ENCODE assay signal across 20 cellular contexts in the genomic region with DNA sequence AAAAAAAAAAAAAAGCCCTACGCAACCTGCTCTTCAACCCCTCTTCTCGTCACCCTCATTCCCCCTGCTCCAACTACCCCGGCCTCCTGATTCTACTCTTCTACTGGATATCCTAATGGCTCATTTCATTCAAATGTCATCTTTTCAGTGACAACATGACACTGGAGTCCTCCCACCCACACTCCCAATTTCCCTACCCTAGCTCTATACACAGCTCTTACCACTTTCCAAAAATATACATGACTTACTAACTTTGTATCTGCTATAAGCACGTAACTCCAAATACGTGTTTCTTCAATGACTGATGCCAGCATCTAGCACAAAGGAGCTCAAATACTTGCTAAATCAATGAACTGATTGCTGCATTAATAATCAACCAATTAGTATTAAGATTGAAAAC. TPM values are rescaled to one million over a fixed set of nuclear protein-coding genes. Genes with fewer than 3 reads are reported as not detected.
DNase-seq lines count a peak whose midpoint lies in the region; ATAC-seq, FAIRE-seq and TF ChIP-seq lines count a peak whose summit lies in the region.
"Had no signal": no experiment of that assay in that cellular context is flagged by ENCODE, and none has a peak within 500 bp of the region (broad histone marks: within the 10 kb centered on the region; RNA-seq: fewer than 3 reads in every experiment).

No MANE protein-coding gene starts in this region.

- H2BK20ac ChIP-seq in H9 (ENCODE audit: low read depth, low read length, poor library complexity, severe bottlenecking), result no peak overlapping the region

- H3K23ac ChIP-seq in H9 (ENCODE audit: insufficient read length, low read depth, low read length) (no peak overlapping the region), trophoblast cell (ENCODE audit: low read length) (no peak overlapping the region)

- H3K9ac ChIP-seq in H9 (ENCODE audit: extremely low read depth, insufficient read length, low read length) (no peak overlapping the region), K562 (ENCODE audit: insufficient read depth in 1 of 2, low read depth in 2 of 2, low read length in 2 of 2) (no peak overlapping the region), trophoblast cell (ENCODE audit: low read length) (no peak overlapping the region)
- H3K9ac ChIP-seq: parathyroid adenoma had no signal

- POLR2A ChIA-PET in K562 (lab: Yijun Ruan, JAX), result interaction anchor here (0.6 to 6.9 kb wide), 4 partner anchors 9 to 513 kb away, joined by 3 to 94 read pairs (median 20); a partner anchor contains a TSS

- H3K18ac ChIP-seq in H9 (ENCODE audit: insufficient read length, low read depth, low read length) (no peak overlapping the region), trophoblast cell (ENCODE audit: low read length) (no peak overlapping the region)

- peak overlapping the region in 1 of 2 experiments; percentile 9; a peak in 2 of 5 replicates for H3K4me3 Mint-ChIP-seq in H9
- H3K4me3 Mint-ChIP-seq: HFFc6 had no signal

- ATAC-seq in K562, result peak; percentile 37
- ATAC-seq in HG03135 (IDR thresholded peaks at IDR 0.05; ENCODE audit: unreplicated experiment), result no peak

- in situ Hi-C loops in K562 (cut with MboI), result no loop called here

- FAIRE-seq in K562 (lab: Jason Lieb, UNC), result no peak
- no peak for FAIRE-seq in GM19239 (lab: Jason Lieb, UNC)
- FAIRE-seq: frontal cortex, small intestine had no signal

- no peak for TF ChIP-seq POLR2A in K562 (conservative IDR thresholded peaks at IDR 0.05)

- CTCF ChIA-PET in K562 (lab: Yijun Ruan, JAX; ENCODE audit: low intra/inter-chr PET ratio), result no interaction called here

- peaks cover 75 to 79% of the 10 kb centered on the region in 2 experiments for H3K4me1 Mint-ChIP-seq in H9

- no peaks in the 10 kb centered on the region for H3K9me1 ChIP-seq in K562 (ENCODE audit: control insufficient read depth, insufficient read depth, low read length)

- H3K14ac ChIP-seq in H9 (ENCODE audit: insufficient read depth, low read length), result no peak overlapping the region
- H3K14ac ChIP-seq in trophoblast cell (ENCODE audit: low read length), result no peak overlapping the region

- TF ChIP-seq CTCF in H9 (conservative IDR thresholded peaks at IDR 0.05) (no peak), K562 (IDR thresholded peaks at IDR 0.05 in 2 of 3, conservative IDR thresholded peaks at IDR 0.05 in 1 of 3; ENCODE audit: insufficient read depth in 2 of 3, low read depth in 1 of 3, low read length in 3 of 3) (no peak)

- H2BK5ac ChIP-seq in H9 (ENCODE audit: insufficient read length, low read length), result no peak overlapping the region
- H2BK5ac ChIP-seq in trophoblast cell (ENCODE audit: low read depth, low read length, poor library complexity), result no peak overlapping the region

- H3K4me3 ChIP-seq in K562 (no peak overlapping the region), trophoblast cell (ENCODE audit: low read depth, low read length) (no peak overlapping the region)
- H3K4me3 ChIP-seq: coronary artery, tibial artery had no signal

- H3K27me3 Mint-ChIP-seq in H9 (ENCODE audit: low read depth), result no peaks in the 10 kb centered on the region

- H2BK12ac ChIP-seq in H9 (ENCODE audit: insufficient read length, low read depth, low read length) (no peak overlapping the region), trophoblast cell (ENCODE audit: low read length) (no peak overlapping the region)

- no peak for TF ChIP-seq EP300 in K562 (IDR thresholded peaks at IDR 0.05; ENCODE audit: low read length)

- H3K27ac Mint-ChIP-seq in H9, result peak overlapping the region in 2 of 3 experiments; percentile 49 to 57; a peak in 4 of 7 replicates
- H3K27ac Mint-ChIP-seq: HFFc6 had no signal

- no peak for TF ChIP-seq RAD21 in K562 (CRISPR knock-in tag; conservative IDR thresholded peaks at IDR 0.05 in 1 of 2, IDR thresholded peaks at IDR 0.05 in 1 of 2)

- no peak overlapping the region for H4K5ac ChIP-seq in H9 (ENCODE audit: insufficient read length, low read depth, low read length)

- no peak overlapping the region for H4K12ac ChIP-seq in trophoblast cell (ENCODE audit: low read depth, low read length)

- peak; percentile 49 for DNase-seq in NOMO-1 treated with DMSO at 0.1 percent for 48 hours (lab: John Stamatoyannopoulos, UW; ENCODE audit: unreplicated experiment)
- no peak for DNase-seq in NOMO-1 treated with dmso at 0.1 percent for 144 hours (lab: John Stamatoyannopoulos, UW; ENCODE audit: unreplicated experiment)
- no peak for DNase-seq in H9
- DNase-seq in K562 (ENCODE audit: extremely low read depth in 1 of 4, low spot score in 3 of 4), result no peak
- no peak for DNase-seq in trophoblast cell
- no peak for DNase-seq in COR-L47 (lab: John Stamatoyannopoulos, UW)
- DNase-seq in GM19239 (ENCODE audit: insufficient read length, low spot score), result no peak
- DNase-seq: activated effector memory CD4-positive, alpha-beta T cell treated with anti-CD3 and anti-CD28 coated beads, Interleukin-2, amount 50 U/mL, for 16 hours; HFFc6; NCI-H1694; small intestine; stimulated activated CD4-positive, alpha-beta T cell treated with anti-CD3 and anti-CD28 coated beads, Interleukin-4, amount 100 ng/mL, for 4 hours; stimulated activated CD8-positive, alpha-beta memory T cell treated with anti-CD3 and anti-CD28 coated beads, Interleukin-4, amount 100 ng/mL, for 48 hours; tibial artery had no signal

- H3K27me3 ChIP-seq in H9 (ENCODE audit: insufficient read depth, low read length) (no peaks in the 10 kb centered on the region), K562 (ENCODE audit: control insufficient read depth in 2 of 2, insufficient read depth in 2 of 2, low read length in 2 of 2) (no peaks in the 10 kb centered on the region), trophoblast cell (ENCODE audit: insufficient read depth, low read length) (no peaks in the 10 kb centered on the region)
- H3K27me3 ChIP-seq: tibial artery had no signal

- no peak overlapping the region for H3K4me2 ChIP-seq in H9 (ENCODE audit: insufficient read depth, insufficient read length, low read length)
- no peak overlapping the region for H3K4me2 ChIP-seq in K562 (ENCODE audit: insufficient read depth, low read length)
- H3K4me2 ChIP-seq in trophoblast cell (ENCODE audit: low read length), result no peak overlapping the region

- H3K79me2 ChIP-seq in H9 (ENCODE audit: insufficient read depth, low read length) (peaks cover 46% of the 10 kb centered on the region), K562 (ENCODE audit: control insufficient read depth, insufficient read depth, low read length) (peaks cover 98% of the 10 kb centered on the region), trophoblast cell (ENCODE audit: control insufficient read depth, insufficient read depth, low read length, poor library complexity) (peaks cover 9% of the 10 kb centered on the region)

- intact Hi-C loops in K562 (cut with micrococcal nuclease), result no loop called here

- H3K23me2 ChIP-seq in H9 (ENCODE audit: insufficient read length, low read depth, low read length, poor library complexity, severe bottlenecking), result no peaks in the 10 kb centered on the region

- no peak overlapping the region for H2BK15ac ChIP-seq in H9 (ENCODE audit: low read depth, low read length)

- H3K56ac ChIP-seq in H9 (ENCODE audit: insufficient read length, low read depth, low read length), result no peak overlapping the region

- no peak overlapping the region for H3T11ph ChIP-seq in H9 (ENCODE audit: low read length)

- H2AK5ac ChIP-seq in H9 (ENCODE audit: insufficient read length, low read length) (no peak overlapping the region), trophoblast cell (ENCODE audit: low read length) (no peak overlapping the region)

- H3K4me1 ChIP-seq in H9 (ENCODE audit: insufficient read depth, low read length) (peaks cover 16% of the 10 kb centered on the region), K562 (replicated peaks in 1 of 2; ENCODE audit: control insufficient read depth in 2 of 2, insufficient read depth in 2 of 2, low read length in 2 of 2) (peaks cover 3 to 15% of the 10 kb centered on the region in 2 experiments; a peak in 3 of 5 replicates), trophoblast cell (ENCODE audit: control insufficient read depth in 1 of 2, insufficient read depth in 2 of 2, low read length in 2 of 2) (peaks cover 5 to 6% of the 10 kb centered on the region in 2 experiments)
- H3K4me1 ChIP-seq: parathyroid adenoma had no signal

- H3K27ac ChIP-seq in H9 (ENCODE audit: insufficient read length, low read depth, low read length), result no peak overlapping the region
- H3K27ac ChIP-seq in K562 (ENCODE audit: extremely low read depth, low read depth, low read length), result no peak overlapping the region
- H3K27ac ChIP-seq in trophoblast cell (ENCODE audit: low read depth, low read length), result no peak overlapping the region
- H3K27ac ChIP-seq: 22Rv1, coronary artery, parathyroid adenoma, tibial artery, VCaP had no signal

- peaks cover 11 to 16% (median 13%) of the 10 kb centered on the region in 3 experiments; a peak in 6 of 7 replicates for H3K36me3 Mint-ChIP-seq in H9 (ENCODE audit: insufficient read depth in 1 of 3, low read depth in 3 of 3)

- no peak overlapping the region for H3K4ac ChIP-seq in H9 (ENCODE audit: low read depth, low read length)
- peak overlapping the region; percentile 96 for H3K4ac ChIP-seq in trophoblast cell (ENCODE audit: low read depth, low read length)

- H2AFZ ChIP-seq in H9 (ENCODE audit: low read length) (no peak overlapping the region), K562 (ENCODE audit: low read depth, low read length) (no peak overlapping the region), trophoblast cell (ENCODE audit: insufficient read depth, low read length, poor library complexity) (no peak overlapping the region)
- H2AFZ ChIP-seq: parathyroid adenoma had no signal

- no peaks in the 10 kb centered on the region for H4K20me1 ChIP-seq in H9 (ENCODE audit: control insufficient read depth, insufficient read depth, insufficient read length)
- H4K20me1 ChIP-seq in K562 (replicated peaks; ENCODE audit: control insufficient read depth, insufficient read depth, low read length), result peaks cover 23% of the 10 kb centered on the region; the same call in 1 of the 2 replicates

- no peak overlapping the region for H4K8ac ChIP-seq in H9 (replicated peaks; ENCODE audit: insufficient read length, low read depth, low read length)
- H4K8ac ChIP-seq in trophoblast cell (ENCODE audit: low read depth, low read length), result no peak overlapping the region

- no CpG with 5 or more reads among the region's 5 CpGs for WGBS in H9 (ENCODE audit: extremely low coverage, insufficient read length, low lambda C conversion rate)
- 68% methylated on average over 4 of the region's 5 CpGs for WGBS in K562 (ENCODE audit: insufficient coverage, low coverage, missing lambda C conversion rate)
- WGBS in trophoblast cell (ENCODE audit: extremely low coverage, insufficient coverage, insufficient read length), result 100% methylated on average over 2 of the region's 5 CpGs

- no peaks in the 10 kb centered on the region for H3K9me3 ChIP-seq in H9 (ENCODE audit: control insufficient read depth, low read depth, low read length)
- no peaks in the 10 kb centered on the region for H3K9me3 ChIP-seq in K562 (replicated peaks; ENCODE audit: control insufficient read depth, insufficient read depth, low read depth, low read length)
- H3K9me3 ChIP-seq in trophoblast cell (ENCODE audit: insufficient read depth, low read depth, low read length), result no peaks in the 10 kb centered on the region
- H3K9me3 ChIP-seq: tibial artery had no signal

- H4K91ac ChIP-seq in H9 (ENCODE audit: insufficient read length, low read depth, low read length) (no peak overlapping the region), trophoblast cell (ENCODE audit: low read depth, low read length) (no peak overlapping the region)

- H2BK120ac ChIP-seq in H9 (ENCODE audit: low read depth, low read length, poor library complexity, severe bottlenecking) (no peak overlapping the region), trophoblast cell (ENCODE audit: insufficient read depth, low read length, poor library complexity) (no peak overlapping the region)

- BruUV-seq in K562 (replicated peaks; lab: Mats Ljungman, UMichigan), result no TSS peak

- H3K36me3 ChIP-seq in K562 (ENCODE audit: control insufficient read depth, insufficient read depth, low read length) (peaks cover 23% of the 10 kb centered on the region; the same call in 2 of the 3 replicates), trophoblast cell (ENCODE audit: control insufficient read depth in 1 of 2, insufficient read depth in 2 of 2, low read length in 2 of 2) (no peaks in the 10 kb centered on the region)

- peaks cover 10% of the 10 kb centered on the region for H3K79me1 ChIP-seq in H9 (ENCODE audit: insufficient read depth, low read depth, low read length, poor library complexity, severe bottlenecking)
- H3K79me1 ChIP-seq in trophoblast cell (ENCODE audit: low read length), result no peaks in the 10 kb centered on the region

- H3K9me3 Mint-ChIP-seq in H9, result no peaks in the 10 kb centered on the region
- H3K9me3 Mint-ChIP-seq: HFFc6 had no signal

RNA-seq across cellular contexts. Expression of a gene that starts 11.4 kb away (rescaled TPM):
- total RNA-seq in H9 (2021), result 101 and 103 TPM in 2 replicates
- 238 and 355 TPM in 2 replicates for total RNA-seq in K562 (2011; cell fraction: chromatin; rRNA removed; ENCODE audit: low replicate concordance)
- total RNA-seq in K562 (2011; cell fraction: nucleolus; rRNA removed), result 95.6 and 112 TPM in 2 replicates
- 131 and 137 TPM in 2 replicates for total RNA-seq in K562 (2011; cell fraction: nucleoplasm; rRNA removed)
- 46.6 and 56.7 TPM in 2 replicates for total RNA-seq in K562 (2014; rRNA removed)
- 64.0 and 66.0 TPM in 2 replicates for total RNA-seq in K562 (2014; rRNA removed; fragmentation: Illumina TruSeq; extraction: Trizol)
- total RNA-seq in K562 (2015; rRNA removed; fragmentation: Illumina TruSeq; extraction: Trizol), result 78.5 and 85.2 TPM in 2 replicates
- total RNA-seq in K562 (2021), result 79.6 and 81.0 TPM in 2 replicates
- polyA plus RNA-seq in K562 (2011; rRNA removed), result 111 and 139 TPM in 2 replicates
- polyA plus RNA-seq in K562 (2011; cell fraction: cytosol; rRNA removed), result 33.3 and 46.7 TPM in 2 replicates
- polyA plus RNA-seq in K562 (2011; cell fraction: nucleus; rRNA removed), result 222 and 235 TPM in 2 replicates
- polyA plus RNA-seq in K562 (2012), result 42.8 and 72.4 TPM in 2 replicates
- polyA plus RNA-seq in K562 (2014; fragmentation: Illumina TruSeq; extraction: Trizol), result 117 and 143 TPM in 2 replicates
- polyA plus RNA-seq in K562 (2014; fragmentation: Nextera tagmentation; extraction: Ambion mirVana), result 10 to 100 TPM; 13.6 to 17.4 TPM
- polyA plus RNA-seq in K562 (2014; rRNA removed), result 87.5 and 109 TPM in 2 replicates
- polyA minus RNA-seq in K562 (2011; rRNA and poly(A)+ RNA removed), result 143 and 157 TPM in 2 replicates
- 43.0 and 60.2 TPM in 2 replicates for polyA minus RNA-seq in K562 (2011; cell fraction: cytosol; rRNA and poly(A)+ RNA removed)
- 75.7 and 104 TPM in 2 replicates for polyA minus RNA-seq in K562 (2011; cell fraction: nucleus; rRNA and poly(A)+ RNA removed)
- polyA plus RNA-seq in trophoblast cell (2013), result 58.8 and 62.1 TPM in 2 replicates
